ENCODE assay signal across 8 cellular contexts in genomic region chr11:99171330-99171729, GRCh38.
"Had no signal": no experiment of that assay in that cellular context is flagged by ENCODE, and none has a peak within 500 bp of the region (broad histone marks: within the 10 kb centered on the region; RNA-seq: fewer than 3 reads in every experiment).

No MANE protein-coding gene starts in this region.

- ATAC-seq: HepG2, K562 had no signal

- H3K4me3 ChIP-seq: K562 had no signal

- H3K36me3 Mint-ChIP-seq: IgD-negative memory B cell had no signal

- DNase-seq: IMR-90, KBM-7, KG1 had no signal

- H3K9ac ChIP-seq: KMS-11 had no signal

- H3K27me3 Mint-ChIP-seq: IgD-negative memory B cell had no signal

- H3K4me3 Mint-ChIP-seq: IgD-negative memory B cell had no signal

- H3K4me2 ChIP-seq: KMS-11 had no signal

- H3K4me1 Mint-ChIP-seq: IgD-negative memory B cell had no signal

- H3K27ac Mint-ChIP-seq: IgD-negative memory B cell had no signal

- H3K27ac ChIP-seq: HL-60, KMS-11 had no signal
